ENCODE assay signal across 2 cellular contexts in the genomic region with DNA sequence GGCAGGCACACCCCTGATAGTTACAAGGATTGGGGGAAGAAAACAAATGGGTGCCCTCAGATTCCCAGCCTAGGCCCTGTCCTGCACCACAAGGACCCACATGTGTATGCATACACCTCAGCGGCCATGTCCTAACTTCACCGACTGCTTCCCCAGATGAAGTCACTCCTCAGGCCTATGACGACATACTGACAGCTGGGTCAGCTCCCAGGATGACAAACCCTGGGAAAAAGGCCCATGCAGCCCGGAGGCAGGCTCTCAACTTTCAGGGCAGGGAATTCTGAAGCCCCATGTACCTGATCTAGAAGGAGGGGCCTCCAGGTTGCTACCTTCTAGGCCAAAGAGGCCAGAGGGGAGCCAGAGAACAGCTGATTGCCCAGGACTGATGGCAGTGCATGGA.
TF ChIP-seq lines count a peak whose summit lies in the region.

No MANE protein-coding gene starts in this region.

TF ChIP-seq in HEK293, 187 proteins besides CTCF, POLR2A, EP300 and RAD21 (continued from another document):
- peak; percentile 12; the same call in 1 of the 2 replicates for TF ChIP-seq ZNF335 (tag by site-specific recombination; conservative IDR thresholded peaks at IDR 0.05)
- no peak for TF ChIP-seq ZEB2 (tag by site-specific recombination; IDR thresholded peaks at IDR 0.05)
- no peak for TF ChIP-seq ZNF747 (tag by site-specific recombination; IDR thresholded peaks at IDR 0.05)
- TF ChIP-seq ZNF843 (tag by site-specific recombination; IDR thresholded peaks at IDR 0.05): no peak

TF ChIP-seq in K562, 482 proteins besides CTCF, POLR2A, EP300 and RAD21 (continued from another document):
- TF ChIP-seq MEF2D (tag; conservative IDR thresholded peaks at IDR 0.05; ENCODE audit: low read depth): no peak
- TF ChIP-seq GATAD2A (IDR thresholded peaks at IDR 0.05): no peak
- no peak for TF ChIP-seq LARP7 (IDR thresholded peaks at IDR 0.05)
- no peak for TF ChIP-seq ZNF589 (CRISPR knock-in tag; IDR thresholded peaks at IDR 0.05; ENCODE audit: low read depth)
- TF ChIP-seq PHTF2 (CRISPR knock-in tag; IDR thresholded peaks at IDR 0.05): no peak
- TF ChIP-seq TAF15 (IDR thresholded peaks at IDR 0.05; ENCODE audit: low read depth, low read length): no peak
